In the genomic region with DNA sequence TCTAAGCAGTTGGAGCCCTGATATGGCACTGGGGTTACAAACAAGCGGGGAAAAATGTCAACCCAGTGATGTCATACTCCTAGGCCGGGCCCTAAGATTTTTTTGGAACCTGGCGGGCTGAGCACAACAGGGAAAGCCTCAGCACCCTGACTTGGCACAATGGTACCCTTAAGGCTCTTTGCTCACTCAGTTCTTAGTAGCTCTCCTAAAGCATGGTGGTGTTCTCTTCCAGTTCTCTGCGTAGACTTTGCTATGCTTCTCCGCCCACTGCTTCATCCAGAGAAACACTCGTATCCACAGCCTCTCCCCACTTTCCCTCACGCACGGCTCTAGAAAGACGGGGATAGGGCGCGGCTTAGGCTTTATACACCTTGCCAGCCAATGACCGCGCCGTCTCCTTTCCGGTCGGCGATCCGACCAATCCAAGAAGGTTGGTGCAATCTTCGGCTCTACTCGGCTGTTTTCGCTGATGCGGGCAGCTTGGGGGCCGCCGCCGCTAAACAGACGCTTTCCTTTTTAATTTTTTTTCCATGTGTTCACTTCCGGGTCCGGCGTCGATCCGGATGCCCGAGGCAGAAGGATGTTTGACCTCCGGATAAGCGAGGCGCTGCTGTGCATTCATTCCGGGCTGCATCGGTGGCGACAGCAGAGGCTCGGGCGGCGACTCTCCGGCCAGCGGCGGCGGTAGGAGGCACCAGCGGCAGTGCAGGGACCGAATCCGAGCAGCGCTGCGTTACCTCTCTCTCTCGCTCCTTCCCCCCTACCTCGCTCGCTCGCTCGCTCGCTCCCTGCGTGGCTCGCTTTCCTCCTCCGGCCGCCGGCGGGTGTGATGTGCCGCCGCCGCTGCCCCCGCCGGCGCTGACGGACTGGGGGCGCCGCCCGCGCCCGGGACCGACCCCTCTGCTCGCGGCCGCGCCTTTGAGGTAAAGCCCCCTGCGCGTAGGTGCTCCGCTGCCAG, we compare ENCODE assay signal across 8 cellular contexts. TPM values are rescaled to one million over a fixed set of nuclear protein-coding genes. Genes with fewer than 3 reads are reported as not detected.
A peak's percentile ranks its signal among the peaks of the same experiment; 100 is the strongest.
DNase-seq lines count a peak whose midpoint lies in the region; ATAC-seq and TF ChIP-seq lines count a peak whose summit lies in the region.

A gene (plus strand): TSS at position 530 of the 958 bp plus-strand sequence. CDS start 33,487 bp downstream, outside the sequence.

- CTCF ChIA-PET in activated CD8-positive, alpha-beta memory T cell treated with anti-CD3 and anti-CD28 coated beads for 36 hours (lab: Charles Lee): interaction anchor here (0.9 to 5.7 kb wide), 2 partner anchors 90 to 93 kb away, joined by 3 to 26 read pairs; a partner anchor contains a TSS

- H3K27me3 ChIP-seq in lung (ENCODE audit: control insufficient read depth, insufficient read depth): no peaks in the 10 kb centered on the region

- whole genome bisulfite sequencing in lung, 2 donors: 2% methylated on average over 74 to 82 of the region's 82 CpGs

- no peaks in the 10 kb centered on the region for H3K36me3 ChIP-seq in lung (ENCODE audit: control insufficient read depth in 2 of 2, insufficient read depth in 2 of 2, low read length in 2 of 2)

- DNase-seq in CMK (ENCODE audit: low read depth) (peak; percentile 69), HS-27A (ENCODE audit: low read depth) (peak; percentile 82), NOMO-1 (lab: John Stamatoyannopoulos, UW; ENCODE audit: unreplicated experiment in 2 of 2) (peak; percentile 96 to 98), lung (ENCODE audit: low spot score) (peak; percentile 97)
- peak; percentile 91 for DNase-seq in effector CD8-positive, alpha-beta T cell (lab: John Stamatoyannopoulos, UW)
- DNase-seq in stimulated activated CD4-positive, alpha-beta T cell treated with anti-CD3 and anti-CD28 coated beads, TNF-alpha, amount 100 ng/mL, for 4 hours (ENCODE audit: low read depth in 3 of 3): peak; percentile 62 to 79 (median 79)

- H3K9me3 ChIP-seq in lung (ENCODE audit: control insufficient read depth in 2 of 2, insufficient read depth in 1 of 2, low read length in 1 of 2): no peaks in the 10 kb centered on the region

- peak; percentile 95 for ATAC-seq in GM19467 (IDR thresholded peaks at IDR 0.05; ENCODE audit: unreplicated experiment)
- ATAC-seq in lung (ENCODE audit: insufficient read depth, low FRiP score): peak; percentile 96

- H3K27ac ChIP-seq in lung (ENCODE audit: low read depth in 1 of 2, low read length in 1 of 2): peak within 1 kb of the TSS; percentile 90 to 93

- peaks cover 2 to 7% of the 10 kb centered on the region in 2 donors for H3K4me1 ChIP-seq in lung (ENCODE audit: control insufficient read depth in 2 of 2, insufficient read depth in 2 of 2, low read length in 2 of 2)

- POLR2A ChIA-PET in activated CD8-positive, alpha-beta memory T cell treated with anti-CD3 and anti-CD28 coated beads for 36 hours (lab: Charles Lee): interaction anchor here (0.9 to 4.6 kb wide), 4 partner anchors 51 to 89 kb away, joined by 3 to 49 read pairs (median 7); a partner anchor contains a TSS

- TF ChIP-seq CTCF in lung (IDR thresholded peaks at IDR 0.05; ENCODE audit: control extremely low read depth, extremely low read depth): no peak

- peak within 1 kb of the TSS; percentile 78 for H3K4me3 ChIP-seq in lung

RNA-seq across cellular contexts. Expression of the gene that starts here (rescaled TPM):
- total RNA-seq in activated CD8-positive, alpha-beta memory T cell treated with anti-CD3 and anti-CD28 coated beads for 36 hours: 10 to 100 TPM; 39.5 to 39.9 TPM
- total RNA-seq in lung: 100 to 1,000 TPM in 1 of 2 donors, 10 to 100 TPM in 1; 31.2 to 106 TPM
- polyA plus RNA-seq in lung: 10 to 100 TPM in 1 of 2 donors, 1 to 10 TPM in 1; 8.3 to 10.7 TPM

Comparison
In these comparisons a context has a peak if more than half of its experiments do, and no peak if none do; other contexts are left out.
1. Peak in every context shown above with its lines: DNase-seq, ATAC-seq, H3K4me3 ChIP-seq and H3K27ac ChIP-seq.